16 cellular contexts compared by ENCODE assay signal in genomic region chr7:69935107-69935506, GRCh38.
DNase-seq lines count a peak whose midpoint lies in the region; TF ChIP-seq lines count a peak whose summit lies in the region.
"Had no signal": no experiment of that assay in that cellular context is flagged by ENCODE, and none has a peak within 500 bp of the region (broad histone marks: within the 10 kb centered on the region; RNA-seq: fewer than 3 reads in every experiment).

No MANE protein-coding gene starts in this region.

- no peak for TF ChIP-seq CTCF in cardiac muscle cell (IDR thresholded peaks at IDR 0.05; ENCODE audit: low read depth, low read length)
- TF ChIP-seq CTCF in right atrium auricular region (IDR thresholded peaks at IDR 0.05): no peak

- H3K4me3 ChIP-seq in cardiac muscle cell (no peak overlapping the region), right atrium auricular region (no peak overlapping the region)
- H3K4me3 ChIP-seq: Peyer's patch, SK-N-MC had no signal

- H3K36me3 ChIP-seq in cardiac muscle cell (no peaks in the 10 kb centered on the region), right atrium auricular region (no peaks in the 10 kb centered on the region)
- H3K36me3 ChIP-seq: Peyer's patch had no signal

- no peaks in the 10 kb centered on the region for H3K9me3 ChIP-seq in cardiac muscle cell (ENCODE audit: low read depth)
- no peaks in the 10 kb centered on the region for H3K9me3 ChIP-seq in right atrium auricular region
- H3K9me3 ChIP-seq: Peyer's patch had no signal

- no peaks in the 10 kb centered on the region for H3K27me3 ChIP-seq in cardiac muscle cell
- H3K27me3 ChIP-seq in right atrium auricular region: no peaks in the 10 kb centered on the region
- H3K27me3 ChIP-seq: Peyer's patch had no signal

- H3K4me1 ChIP-seq in cardiac muscle cell (ENCODE audit: low read depth) (peaks cover 61% of the 10 kb centered on the region), right atrium auricular region (no peaks in the 10 kb centered on the region)
- H3K4me1 ChIP-seq: Peyer's patch had no signal

- H3K27ac ChIP-seq in cardiac muscle cell (peak overlapping the region; percentile 54), right atrium auricular region (no peak overlapping the region)
- H3K27ac ChIP-seq: KMS-11, Peyer's patch, SK-N-MC had no signal

- DNase-seq in NCI-H146 (lab: John Stamatoyannopoulos, UW): peak; percentile 24
- DNase-seq in NCI-H146 treated with DMSO at 0.1 percent for 48 hours (lab: John Stamatoyannopoulos, UW; ENCODE audit: unreplicated experiment): no peak
- no peak for DNase-seq in cardiac muscle cell (ENCODE audit: low read depth in 1 of 2, low spot score in 1 of 2)
- DNase-seq in right atrium auricular region (ENCODE audit: low spot score): no peak
- peak; percentile 5 for DNase-seq in globus pallidus (ENCODE audit: low spot score)
- no peak for DNase-seq in UCSD-AML1 (lab: John Stamatoyannopoulos, UW; ENCODE audit: unreplicated experiment)
- DNase-seq in NCI-H774 (lab: John Stamatoyannopoulos, UW): no peak
- DNase-seq: HCEC 1CT, IMR-90, MM.1S, NCI-H226, OCI-M1, Peyer's patch, SIG-M5 had no signal

Comparison
In these comparisons a context has a peak if more than half of its experiments do, and no peak if none do; other contexts are left out.
1. DNase-seq: peak in NCI-H146 (single experiment) and globus pallidus (single experiment); none in NCI-H146 treated with DMSO at 0.1 percent for 48 hours (single experiment), cardiac muscle cell (0 of 2), right atrium auricular region (single experiment), UCSD-AML1 (single experiment) and NCI-H774 (single experiment).